20 cellular contexts compared by ENCODE assay signal in genomic region chr16:73616186-73616585, GRCh38.
DNase-seq lines count a peak whose midpoint lies in the region; ATAC-seq and TF ChIP-seq lines count a peak whose summit lies in the region.
"Had no signal": no experiment of that assay in that cellular context is flagged by ENCODE, and none has a peak within 500 bp of the region (broad histone marks: within the 10 kb centered on the region; RNA-seq: fewer than 3 reads in every experiment).

No MANE protein-coding gene starts in this region.

- H3K9me2 ChIP-seq in neural cell (ENCODE audit: insufficient read depth, low read length): no peaks in the 10 kb centered on the region

- DNase-seq in NCI-H2081 (lab: John Stamatoyannopoulos, UW): peak; percentile 15 to 63
- DNase-seq in NCI-H2081 treated with DMSO at 0.1 percent for 48 hours (lab: John Stamatoyannopoulos, UW): no peak
- peak; percentile 17 for DNase-seq in NB4 (ENCODE audit: low read depth)
- peak; percentile 11 for DNase-seq in RWPE1 (ENCODE audit: low spot score)
- DNase-seq in cerebellar cortex (ENCODE audit: low spot score): no peak
- DNase-seq in NCI-H187 (lab: John Stamatoyannopoulos, UW): no peak
- DNase-seq: activated T-cell treated with anti-CD3 and anti-CD28 coated beads for 4 hours; CD4-positive, alpha-beta memory T cell; foreskin keratinocyte; GDM1; immature natural killer cell; IMR-90; mammary epithelial cell; NCI-H2029; stimulated activated CD4-positive, alpha-beta T cell treated with anti-CD3 and anti-CD28 coated beads, Interleukin-4, amount 100 ng/mL, for 4 hours; T-cell; uterus had no signal

- H3K36me3 ChIP-seq in neural cell (ENCODE audit: insufficient read depth, low read length): no peaks in the 10 kb centered on the region
- H3K36me3 ChIP-seq: uterus had no signal

- peaks cover 3% of the 10 kb centered on the region for H3F3A ChIP-seq in neural cell (ENCODE audit: insufficient read depth, low read length, poor library complexity, severe bottlenecking)

- no peaks in the 10 kb centered on the region for H3K27me3 ChIP-seq in neural cell (ENCODE audit: insufficient read depth, low read depth, low read length)
- H3K27me3 ChIP-seq: foreskin keratinocyte, uterus had no signal

- H3K79me2 ChIP-seq in neural cell (replicated peaks; ENCODE audit: insufficient read depth, low read length): no peaks in the 10 kb centered on the region

- no peak for TF ChIP-seq POLR2A in NB4 (IDR thresholded peaks at IDR 0.05; ENCODE audit: extremely low read depth, insufficient read length)

- H4K20me1 ChIP-seq in neural cell (ENCODE audit: insufficient read depth): no peaks in the 10 kb centered on the region

- H3K4me3 ChIP-seq in NB4 (ENCODE audit: low read depth, low read length) (no peak overlapping the region), neural cell (ENCODE audit: low read length) (no peak overlapping the region)
- H3K4me3 ChIP-seq: uterus had no signal

- POLR2A ChIA-PET in RWPE1 (lab: Yijun Ruan, JAX; ENCODE audit: low non-redundant PET): no interaction called here

- no peaks in the 10 kb centered on the region for H3K9me3 ChIP-seq in neural cell (ENCODE audit: low read length)
- H3K9me3 ChIP-seq: uterus had no signal

- no peak for ATAC-seq in GM21526 (IDR thresholded peaks at IDR 0.05; ENCODE audit: low FRiP score, unreplicated experiment)
- ATAC-seq: foreskin keratinocyte; stimulated activated effector memory CD8-positive, alpha-beta T cell treated with anti-CD3 and anti-CD28 coated beads, Interleukin-12 subunit alpha, Interleukin-12 subunit beta, amount 100 ng/mL, for 72 hours; T-cell had no signal

- TF ChIP-seq CTCF in NB4 (IDR thresholded peaks at IDR 0.05; ENCODE audit: low read depth, low read length) (no peak), RWPE1 (conservative IDR thresholded peaks at IDR 0.05; ENCODE audit: low read depth) (no peak), neural cell (IDR thresholded peaks at IDR 0.05; ENCODE audit: poor library complexity, severe bottlenecking) (no peak)

- no peak for TF ChIP-seq RAD21 in neural cell (conservative IDR thresholded peaks at IDR 0.05)

- no peak overlapping the region for H3K9ac ChIP-seq in neural cell (ENCODE audit: low read length)

- no peak overlapping the region for H2AFZ ChIP-seq in neural cell (ENCODE audit: low read depth, low read length)

- CTCF ChIA-PET in RWPE1 (lab: Yijun Ruan, JAX): no interaction called here

- no peak overlapping the region for H3K4me2 ChIP-seq in neural cell (ENCODE audit: low read length)

- TF ChIP-seq EP300 in neural cell (conservative IDR thresholded peaks at IDR 0.05; ENCODE audit: poor library complexity, severe bottlenecking): no peak

- H3K27ac ChIP-seq in RWPE1: no peak overlapping the region
- H3K27ac ChIP-seq in neural cell (ENCODE audit: low read length): peak overlapping the region; percentile 18
- H3K27ac ChIP-seq: foreskin keratinocyte, uterus had no signal

TF ChIP-seq in neural cell, 6 proteins besides CTCF, POLR2A, EP300 and RAD21:
- TF ChIP-seq POLR2AphosphoS5 (IDR thresholded peaks at IDR 0.05) (no peak), MXI1 (conservative IDR thresholded peaks at IDR 0.05; ENCODE audit: poor library complexity, severe bottlenecking) (no peak)

Comparison
In these comparisons a context has a peak if more than half of its experiments do, and no peak if none do; other contexts are left out.
1. DNase-seq: peak in NCI-H2081 (2 of 2), NB4 (single experiment) and RWPE1 (single experiment); none in NCI-H2081 treated with DMSO at 0.1 percent for 48 hours (single experiment), cerebellar cortex (single experiment) and NCI-H187 (0 of 2).